8 cellular contexts compared by ENCODE assay signal in the genomic region with DNA sequence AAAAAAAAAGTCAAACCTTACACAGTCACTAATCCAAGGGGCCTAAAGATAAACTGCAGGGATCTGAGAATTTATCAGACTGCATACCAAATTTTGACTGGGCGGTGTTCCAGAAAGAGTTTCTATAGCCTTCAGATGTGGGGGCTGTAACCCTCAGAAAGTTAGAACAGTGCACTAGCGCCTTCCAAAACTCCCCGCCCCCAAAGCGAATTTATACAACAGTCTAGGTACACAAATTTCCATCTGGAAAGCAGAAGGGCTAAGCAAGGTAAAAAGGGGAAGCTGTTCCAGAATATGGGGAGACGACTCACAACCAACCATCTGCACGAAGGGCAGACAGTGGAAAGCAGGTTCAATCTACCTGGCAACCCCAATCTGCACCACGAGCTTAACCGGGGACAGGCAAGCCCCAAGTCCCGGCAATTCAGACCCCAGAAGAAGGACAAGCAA. TPM values are rescaled to one million over a fixed set of nuclear protein-coding genes. Genes with fewer than 3 reads are reported as not detected.
DNase-seq lines count a peak whose midpoint lies in the region; ATAC-seq and TF ChIP-seq lines count a peak whose summit lies in the region.

No MANE protein-coding gene starts in this region.

- no peaks in the 10 kb centered on the region for H3K27me3 ChIP-seq in mammary epithelial cell (ENCODE audit: insufficient read depth, low read length)
- H3K27me3 ChIP-seq in lower lobe of right lung (ENCODE audit: low read depth) = no peaks in the 10 kb centered on the region
- no peaks in the 10 kb centered on the region for H3K27me3 ChIP-seq in tibial artery

- H4K20me1 ChIP-seq in mammary epithelial cell (ENCODE audit: insufficient read depth, low read length) = no peaks in the 10 kb centered on the region

- BruUV-seq in mammary epithelial cell (replicated peaks; lab: Mats Ljungman, UMichigan) = no TSS peak

- H3K4me1 ChIP-seq in mammary epithelial cell (ENCODE audit: insufficient read depth, low read length) (peaks cover 14% of the 10 kb centered on the region), lower lobe of right lung (peaks cover 20% of the 10 kb centered on the region), tibial artery (peaks cover 0 to 22% (median 14%) of the 10 kb centered on the region in 4 donors)

- WGBS in mammary epithelial cell (ENCODE audit: low coverage, missing lambda C conversion rate) = 5% methylated on average over 6 of the region's 9 CpGs

- peak; percentile 49 for DNase-seq in CD1c-positive myeloid dendritic cell (ENCODE audit: extremely low spot score)
- peak; percentile 40 for DNase-seq in NCI-H2171 (lab: John Stamatoyannopoulos, UW)
- DNase-seq in mammary epithelial cell = no peak
- no peak for DNase-seq in lower lobe of right lung
- DNase-seq in tibial artery = no peak
- no peak for DNase-seq in stimulated activated CD4-positive, alpha-beta T cell treated with anti-CD3 and anti-CD28 coated beads, Interleukin-2, amount 100 ng/mL, for 48 hours
- no peak for DNase-seq in ACHN

- H3K9me3 ChIP-seq in mammary epithelial cell (replicated peaks; ENCODE audit: insufficient read depth, low read length) (no peaks in the 10 kb centered on the region), lower lobe of right lung (no peaks in the 10 kb centered on the region), tibial artery (no peaks in the 10 kb centered on the region)

- CTCF ChIA-PET in mammary epithelial cell (lab: Charles Lee; ENCODE audit: low non-redundant PET) = interaction anchor here (0.5 kb wide), 1 partner anchor 13 kb away, joined by 9 read pairs; no protein-coding TSS in a partner anchor

- no peak for TF ChIP-seq CTCF in mammary epithelial cell (conservative IDR thresholded peaks at IDR 0.05 in 1 of 2, IDR thresholded peaks at IDR 0.05 in 1 of 2; ENCODE audit: extremely low read depth in 1 of 2, insufficient read depth in 1 of 2, low read depth in 1 of 2, low read length in 2 of 2)
- no peak for TF ChIP-seq CTCF in lower lobe of right lung (IDR thresholded peaks at IDR 0.05)
- no peak for TF ChIP-seq CTCF in tibial artery (IDR thresholded peaks at IDR 0.05)

- in situ Hi-C loops in mammary epithelial cell (cut with MboI; ENCODE audit: low sequenced_read_pairs in 2 of 2) = no loop called here
- in situ Hi-C loops in ACHN (cut with HindIII; ENCODE audit: low pct_ligation_motif_present, low pct_unique_long_range_greater_than_20kb, low sequenced_read_pairs) = no loop called here

- H3K27ac ChIP-seq in mammary epithelial cell (ENCODE audit: insufficient read depth, low read depth, low read length) (peak overlapping the region; percentile 41), lower lobe of right lung (peak overlapping the region; percentile 77), tibial artery (peak overlapping the region; percentile 67 to 86)

- peak overlapping the region; percentile 96 for H2AFZ ChIP-seq in mammary epithelial cell (ENCODE audit: low read depth, low read length)

- ATAC-seq in GM21786 (IDR thresholded peaks at IDR 0.05; ENCODE audit: unreplicated experiment) (peak; percentile 1), lower lobe of right lung (no peak)

- peak overlapping the region; percentile 95 to 98 (median 97) for H3K4me3 ChIP-seq in mammary epithelial cell (replicated peaks in 1 of 3; ENCODE audit: insufficient read depth in 1 of 3, low read depth in 2 of 3, low read length in 3 of 3)
- H3K4me3 ChIP-seq in lower lobe of right lung = peak overlapping the region; percentile 91
- peak overlapping the region; percentile 92 to 96 for H3K4me3 ChIP-seq in tibial artery

- dilution Hi-C loops in mammary epithelial cell (cut with HindIII; ENCODE audit: low sequenced_read_pairs) = loop anchor here (5.0 kb wide), 2 partner anchors 65 to 185 kb away; a partner anchor contains a TSS

- peak overlapping the region; percentile 98 for H3K4me2 ChIP-seq in mammary epithelial cell (ENCODE audit: insufficient read depth, low read depth, low read length)

- H3K79me2 ChIP-seq in mammary epithelial cell (ENCODE audit: insufficient read depth, low read length) = peaks cover 33% of the 10 kb centered on the region

- H3K36me3 ChIP-seq in mammary epithelial cell (ENCODE audit: insufficient read depth, low read length) = peaks cover 8% of the 10 kb centered on the region
- peaks cover 15% of the 10 kb centered on the region for H3K36me3 ChIP-seq in lower lobe of right lung
- H3K36me3 ChIP-seq in tibial artery = no peaks in the 10 kb centered on the region

- intact Hi-C loops in mammary epithelial cell (cut with micrococcal nuclease) = loop anchor here (2.0 kb wide), 1 partner anchor 47 kb away; no protein-coding TSS in a partner anchor
- intact Hi-C loops in lower lobe of right lung (cut with DNase I) = no loop called here
- intact Hi-C loops in tibial artery (cut with DNase I; ENCODE audit: low total_unique reads) = loop anchor here (5.0 kb wide), 1 partner anchor 175 kb away; a partner anchor contains a TSS

- H3K9ac ChIP-seq in mammary epithelial cell (ENCODE audit: insufficient read depth, low read length) = peak overlapping the region; percentile 75

RNA-seq across cellular contexts. Expression of a gene that starts 0.8 kb away (rescaled TPM):
- total RNA-seq in mammary epithelial cell = 10 to 100 TPM; 33.0 to 40.9 TPM
- 27.6 TPM for polyA plus RNA-seq in mammary epithelial cell
- polyA minus RNA-seq in mammary epithelial cell = 82.3 TPM
- total RNA-seq in lower lobe of right lung = 26.2 TPM

RNA-seq across cellular contexts. Expression of a gene that starts 58.6 kb away (rescaled TPM):
- total RNA-seq in mammary epithelial cell (not detected), lower lobe of right lung (not detected)
- polyA plus RNA-seq in mammary epithelial cell = not detected
- not detected for polyA minus RNA-seq in mammary epithelial cell

Comparison
In these comparisons a context has a peak if more than half of its experiments do, and no peak if none do; other contexts are left out.
1. DNase-seq: peak in CD1c-positive myeloid dendritic cell (single experiment) and NCI-H2171 (single experiment); none in mammary epithelial cell (single experiment), lower lobe of right lung (single experiment), tibial artery (0 of 2), stimulated activated CD4-positive, alpha-beta T cell treated with anti-CD3 and anti-CD28 coated beads, Interleukin-2, amount 100 ng/mL, for 48 hours (0 of 2) and ACHN (single experiment).
2. Peak in every context shown above with its lines, with median percentiles within 50 percentile points of each other: H3K27ac ChIP-seq and H3K4me3 ChIP-seq.